8 cellular contexts compared by ENCODE assay signal in the genomic region with DNA sequence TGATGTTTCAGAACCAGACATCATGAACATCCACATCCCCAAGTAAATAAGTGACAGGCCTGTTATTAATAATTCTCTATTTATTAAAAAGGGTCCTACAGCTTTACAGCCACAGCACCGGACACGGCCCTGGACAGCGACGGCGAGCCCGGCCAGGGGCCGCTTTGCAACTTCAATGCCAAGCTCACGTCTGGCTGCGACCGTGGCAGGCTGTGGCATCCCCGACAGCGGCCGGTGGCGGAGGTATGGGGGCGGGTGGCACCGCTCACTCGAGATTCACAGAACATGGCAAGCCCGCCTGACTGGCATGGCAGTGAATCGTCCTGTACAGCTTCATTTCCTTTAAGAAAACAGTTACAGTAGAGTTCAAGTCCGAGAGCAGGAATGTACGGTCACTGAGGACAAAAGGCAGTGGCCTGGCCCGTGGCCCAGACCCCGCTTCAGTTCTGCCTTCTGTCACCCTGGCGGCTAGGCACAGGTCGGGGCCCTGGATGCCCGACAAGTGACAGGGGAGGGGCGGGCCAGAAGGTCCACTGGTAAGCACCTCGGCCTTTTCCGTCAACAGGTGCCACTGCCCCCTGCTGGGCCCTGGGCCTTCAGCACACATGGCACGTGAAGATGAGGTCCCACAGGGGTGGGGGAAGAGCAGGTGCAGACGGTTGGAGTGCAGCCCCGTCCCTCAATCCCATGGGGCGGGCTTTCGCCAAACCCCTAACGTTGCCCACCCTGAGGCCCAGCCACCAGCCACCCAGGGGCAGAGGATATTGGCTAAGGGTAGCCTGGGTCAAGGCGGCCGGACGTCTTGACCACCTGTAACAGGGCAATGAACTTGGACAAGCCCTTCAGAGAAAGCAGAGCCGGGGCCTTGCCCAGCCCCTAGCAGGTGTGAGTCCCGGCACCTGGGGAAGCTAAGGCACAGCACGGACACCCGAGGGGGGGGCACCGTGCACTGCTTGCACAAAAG. TPM values are rescaled to one million over a fixed set of nuclear protein-coding genes. Genes with fewer than 3 reads are reported as not detected.
DNase-seq lines count a peak whose midpoint lies in the region; ATAC-seq, FAIRE-seq and TF ChIP-seq lines count a peak whose summit lies in the region.

No MANE protein-coding gene starts in this region.

- no peak overlapping the region for H2BK20ac ChIP-seq in H1 (ENCODE audit: low read length)

- TF ChIP-seq CTCF in MM.1S (IDR thresholded peaks at IDR 0.05; ENCODE audit: low read length) (peak; percentile 25; the same call in 1 of the 2 replicates), H1 (IDR thresholded peaks at IDR 0.05; ENCODE audit: control extremely low read depth in 1 of 3, insufficient read depth in 1 of 3, low read depth in 1 of 3, low read length in 3 of 3) (peak; percentile 17 to 42 (median 42); a peak in 3 of 4 replicates)

- H2BK15ac ChIP-seq in H1 (ENCODE audit: low read length): no peak overlapping the region

- no peaks in the 10 kb centered on the region for H3K27me3 Mint-ChIP-seq in natural killer cell treated with Interleukin-12 subunit alpha and Interleukin-12 subunit beta and Interleukin-15 and Interleukin-18, amount 100 ng/mL, for 72 hours

- peaks cover 12 to 26% of the 10 kb centered on the region in 2 donors for H3K4me1 Mint-ChIP-seq in natural killer cell treated with Interleukin-12 subunit alpha and Interleukin-12 subunit beta and Interleukin-15 and Interleukin-18, amount 100 ng/mL, for 72 hours (ENCODE audit: low read depth in 2 of 2)

- H3K36me3 ChIP-seq in MM.1S (replicated peaks; ENCODE audit: insufficient read depth, low read length) (peaks cover 4% of the 10 kb centered on the region; the same call in 1 of the 2 replicates), H1 (ENCODE audit: control insufficient read depth in 2 of 4, insufficient read depth in 4 of 4, low read length in 3 of 4) (peaks cover 0 to 19% (median 7%) of the 10 kb centered on the region in 4 experiments; a peak in 5 of 8 replicates)

- no peak overlapping the region for H3K27ac ChIP-seq in MM.1S (ENCODE audit: low read length)
- no peak overlapping the region for H3K27ac ChIP-seq in H1 (ENCODE audit: low read depth, low read length)

- H3K4me2 ChIP-seq in MM.1S (ENCODE audit: low read depth, low read length): no peak overlapping the region
- H3K4me2 ChIP-seq in H1 (ENCODE audit: insufficient read depth in 1 of 2, low read depth in 2 of 2, low read length in 2 of 2): no peak overlapping the region

- WGBS in H1 (ENCODE audit: extremely low coverage in 1 of 2, insufficient coverage in 1 of 2, insufficient read length in 1 of 2, insufficient replicate concordance in 2 of 2, low coverage in 1 of 2, low lambda C conversion rate in 2 of 2, missing lambda C conversion rate in 1 of 2), 2 experiments: 87% methylated on average over 41 of the region's 43 CpGs; no CpG with 5 or more reads in 1 of the 2 experiments

- peak; percentile 86 for DNase-seq in DMS53 (lab: John Stamatoyannopoulos, UW)
- DNase-seq in MM.1S: no peak
- DNase-seq in H1 (ENCODE audit: low read depth in 1 of 2, low spot score in 2 of 2): no peak
- peak; percentile 57 for DNase-seq in natural killer cell treated with Interleukin-12 subunit alpha and Interleukin-12 subunit beta and Interleukin-15 and Interleukin-18, amount 100 ng/mL, for 72 hours (ENCODE audit: low spot score)
- no peak for DNase-seq in SK-N-DZ (ENCODE audit: low spot score)

- H3K27ac Mint-ChIP-seq in natural killer cell treated with Interleukin-12 subunit alpha and Interleukin-12 subunit beta and Interleukin-15 and Interleukin-18, amount 100 ng/mL, for 72 hours: peak overlapping the region in 1 of 2 donors; percentile 79

- H2AFZ ChIP-seq in MM.1S (ENCODE audit: low read length): no peak overlapping the region
- H2AFZ ChIP-seq in H1 (ENCODE audit: low read length): no peak overlapping the region

- H4K20me1 ChIP-seq in MM.1S (ENCODE audit: insufficient read depth, low read length) (no peaks in the 10 kb centered on the region), H1 (replicated peaks in 1 of 2; ENCODE audit: control insufficient read depth in 1 of 2, insufficient read depth in 2 of 2, low read length in 2 of 2) (peaks cover 30 to 47% of the 10 kb centered on the region in 2 experiments)

- H3K9me3 Mint-ChIP-seq in natural killer cell treated with Interleukin-12 subunit alpha and Interleukin-12 subunit beta and Interleukin-15 and Interleukin-18, amount 100 ng/mL, for 72 hours: no peaks in the 10 kb centered on the region

- no peak overlapping the region for H3K56ac ChIP-seq in H1 (replicated peaks; ENCODE audit: insufficient read length, low read depth, low read length)

- H3K27me3 ChIP-seq in MM.1S (replicated peaks; ENCODE audit: insufficient read depth, low read length) (no peaks in the 10 kb centered on the region), H1 (replicated peaks in 1 of 4; ENCODE audit: control insufficient read depth in 3 of 4, extremely low read depth in 1 of 4, insufficient read depth in 3 of 4, low read length in 3 of 4) (peaks cover 16 to 34% (median 29%) of the 10 kb centered on the region in 4 experiments)

- no peak for FAIRE-seq in H1 (lab: Jason Lieb, UNC)

- no peak overlapping the region for H3K4me3 Mint-ChIP-seq in natural killer cell treated with Interleukin-12 subunit alpha and Interleukin-12 subunit beta and Interleukin-15 and Interleukin-18, amount 100 ng/mL, for 72 hours

- H4K8ac ChIP-seq in H1 (ENCODE audit: extremely low read depth, insufficient read depth, low read length): no peak overlapping the region

- H3K14ac ChIP-seq in H1 (ENCODE audit: insufficient read length): no peak overlapping the region

- H4K5ac ChIP-seq in H1 (ENCODE audit: insufficient read length, low read depth, low read length): no peak overlapping the region

- peak; percentile 9 to 11; a peak in 2 of 4 replicates for TF ChIP-seq RAD21 in H1 (IDR thresholded peaks at IDR 0.05 in 1 of 2, conservative IDR thresholded peaks at IDR 0.05 in 1 of 2; ENCODE audit: low read depth in 2 of 2, low read length in 2 of 2)

- 0 out of 2 replicates have a peak, but pooled peaks cover under 1% of the 10 kb centered on the region for H3K4me1 ChIP-seq in MM.1S (ENCODE audit: low read length)
- no peaks in the 10 kb centered on the region for H3K4me1 ChIP-seq in H1 (replicated peaks in 1 of 4; ENCODE audit: control insufficient read depth in 3 of 4, insufficient read depth in 4 of 4, low read length in 3 of 4)

- H2AK5ac ChIP-seq in H1 (ENCODE audit: low read depth, low read length): no peak overlapping the region

- POLR2A ChIA-PET in H1 (lab: Charles Lee; ENCODE audit: partially characterized antibody): interaction anchor here (0.7 to 1.4 kb wide), 2 partner anchors 29 to 34 kb away, joined by 3 to 4 read pairs; no protein-coding TSS in a partner anchor

- H4K91ac ChIP-seq in H1 (replicated peaks; ENCODE audit: insufficient read length, low read length): no peak overlapping the region

- no peaks in the 10 kb centered on the region for H3K9me3 ChIP-seq in MM.1S (replicated peaks; ENCODE audit: insufficient read depth, low read length)
- no peaks in the 10 kb centered on the region for H3K9me3 ChIP-seq in H1 (ENCODE audit: insufficient read depth in 2 of 2, low read depth in 1 of 2, low read length in 1 of 2)

- no peak overlapping the region for H2BK12ac ChIP-seq in H1 (ENCODE audit: low read depth, low read length)

- H3F3A ChIP-seq in MM.1S (ENCODE audit: insufficient read depth, low read length): 0 out of 2 replicates have a peak, but pooled peaks cover 11% of the 10 kb centered on the region

- H3K9ac ChIP-seq in MM.1S (ENCODE audit: low read length) (no peak overlapping the region), H1 (replicated peaks in 1 of 4; ENCODE audit: extremely low read depth in 1 of 4, low read depth in 3 of 4, low read length in 3 of 4) (no peak overlapping the region)

- no peaks in the 10 kb centered on the region for H3K36me3 Mint-ChIP-seq in natural killer cell treated with Interleukin-12 subunit alpha and Interleukin-12 subunit beta and Interleukin-15 and Interleukin-18, amount 100 ng/mL, for 72 hours

- no peaks in the 10 kb centered on the region for H3K23me2 ChIP-seq in H1 (ENCODE audit: low read depth, low read length)

- ATAC-seq in natural killer cell treated with Interleukin-12 subunit alpha and Interleukin-12 subunit beta and Interleukin-15 and Interleukin-18, amount 100 ng/mL, for 72 hours: no peak
- no peak for ATAC-seq in HG03520 (IDR thresholded peaks at IDR 0.05; ENCODE audit: unreplicated experiment)
- no peak for ATAC-seq in HG02642 (IDR thresholded peaks at IDR 0.05; ENCODE audit: poor library complexity, unreplicated experiment)
- no peak for ATAC-seq in HG03095 (IDR thresholded peaks at IDR 0.05; ENCODE audit: unreplicated experiment)

- H3K18ac ChIP-seq in H1 (ENCODE audit: extremely low read depth, low read length): no peak overlapping the region

- H3K79me2 ChIP-seq in MM.1S (ENCODE audit: low read length): peaks cover 49% of the 10 kb centered on the region
- H3K79me2 ChIP-seq in H1 (ENCODE audit: control insufficient read depth in 1 of 2, insufficient read depth in 2 of 2, low read length in 2 of 2): no peaks in the 10 kb centered on the region

- CTCF ChIA-PET in H1 (lab: Charles Lee; ENCODE audit: partially characterized antibody): interaction anchor here (0.7 to 20.1 kb wide), 15 partner anchors 8 to 210 kb away, joined by 3 to 473 read pairs (median 3); a partner anchor contains a TSS

- no peak overlapping the region for H2BK5ac ChIP-seq in H1 (ENCODE audit: low read depth, low read length)

- no peak overlapping the region for H2BK120ac ChIP-seq in H1 (replicated peaks; ENCODE audit: low read depth, low read length)

- H3K4ac ChIP-seq in H1 (replicated peaks; ENCODE audit: insufficient read length, low read depth, low read length): no peak overlapping the region

- H3K23ac ChIP-seq in H1 (ENCODE audit: insufficient read length): no peak overlapping the region

- H3K9me2 ChIP-seq in MM.1S (replicated peaks; ENCODE audit: insufficient read depth, low read length): no peaks in the 10 kb centered on the region

- no peak for TF ChIP-seq POLR2A in H1 (IDR thresholded peaks at IDR 0.05; ENCODE audit: control extremely low read depth in 1 of 2, low read depth in 2 of 2, low read length in 2 of 2)

- TF ChIP-seq EP300 in H1 (IDR thresholded peaks at IDR 0.05; ENCODE audit: borderline replicate concordance in 1 of 2, low read depth in 2 of 2, low read length in 2 of 2): no peak

- H3K4me3 ChIP-seq in MM.1S (ENCODE audit: low read length): no peak overlapping the region
- H3K4me3 ChIP-seq in H1 (ENCODE audit: extremely low read depth in 1 of 4, insufficient read depth in 2 of 4, low read depth in 3 of 4, low read length in 4 of 4): no peak overlapping the region

- no peaks in the 10 kb centered on the region for H3K79me1 ChIP-seq in H1 (ENCODE audit: low read depth, low read length)

RNA-seq across cellular contexts. Expression of a gene that starts 30.3 kb away (rescaled TPM):
- total RNA-seq in H1 (2021; fragmentation: NEBNext Ultra II Directional; extraction: Animal tissue kit (Norgen Biotek cat#: 25700)): 14.5 and 14.7 TPM in 2 replicates
- 11.2 and 16.1 TPM in 2 replicates for polyA plus RNA-seq in H1 (2011; rRNA removed)
- 15.5 TPM for polyA plus RNA-seq in H1 (2011; cell fraction: cytosol; rRNA removed)
- polyA plus RNA-seq in H1 (2011; cell fraction: nucleus; rRNA removed): 101 TPM
- polyA plus RNA-seq in H1 (2012, experiment 1 of 2): 12.0 to 17.7 TPM (median 16.9 TPM) in 4 replicates
- 15.1 TPM for polyA plus RNA-seq in H1 (2012, experiment 2 of 2)
- 8.5 TPM for polyA plus RNA-seq in H1 (2013, experiment 1 of 2)
- polyA plus RNA-seq in H1 (2013, experiment 2 of 2): 6.9 TPM
- polyA minus RNA-seq in H1 (2011; rRNA and poly(A)+ RNA removed): 14.0 and 15.2 TPM in 2 replicates
- 10.6 TPM for polyA minus RNA-seq in H1 (2011; cell fraction: cytosol; rRNA and poly(A)+ RNA removed)
- polyA minus RNA-seq in H1 (2011; cell fraction: nucleus; rRNA and poly(A)+ RNA removed): 24.7 TPM
- total RNA-seq in natural killer cell treated with Interleukin-12 subunit alpha and Interleukin-12 subunit beta and Interleukin-15 and Interleukin-18, amount 100 ng/mL, for 72 hours: 10 to 100 TPM; 14.8 to 48.9 TPM
- 22.9 and 33.4 TPM in 2 replicates for polyA plus RNA-seq in SK-N-DZ (2014; cell fraction: cytosol; rRNA removed)
- polyA plus RNA-seq in SK-N-DZ (2014; cell fraction: nucleus; rRNA removed): 158 and 178 TPM in 2 replicates

RNA-seq across cellular contexts. Expression of a gene that starts 30.4 kb away (rescaled TPM):
- 11.9 and 13.1 TPM in 2 replicates for total RNA-seq in H1 (2021; fragmentation: NEBNext Ultra II Directional; extraction: Animal tissue kit (Norgen Biotek cat#: 25700))
- polyA plus RNA-seq in H1 (2011; rRNA removed): 15.7 and 17.2 TPM in 2 replicates
- polyA plus RNA-seq in H1 (2011; cell fraction: cytosol; rRNA removed): 10.8 TPM
- polyA plus RNA-seq in H1 (2011; cell fraction: nucleus; rRNA removed): 12.1 TPM
- 6.6 to 13.4 TPM (median 11.1 TPM) in 4 replicates for polyA plus RNA-seq in H1 (2012, experiment 1 of 2)
- 12.1 TPM for polyA plus RNA-seq in H1 (2012, experiment 2 of 2)
- polyA plus RNA-seq in H1 (2013, experiment 1 of 2): 7.0 TPM
- polyA plus RNA-seq in H1 (2013, experiment 2 of 2): 7.9 TPM
- 4.0 and 5.7 TPM in 2 replicates for polyA minus RNA-seq in H1 (2011; rRNA and poly(A)+ RNA removed)
- 8.7 TPM for polyA minus RNA-seq in H1 (2011; cell fraction: cytosol; rRNA and poly(A)+ RNA removed)
- polyA minus RNA-seq in H1 (2011; cell fraction: nucleus; rRNA and poly(A)+ RNA removed): 7.7 TPM
- total RNA-seq in natural killer cell treated with Interleukin-12 subunit alpha and Interleukin-12 subunit beta and Interleukin-15 and Interleukin-18, amount 100 ng/mL, for 72 hours: 10 to 100 TPM; 42.6 to 46.9 TPM
- polyA plus RNA-seq in SK-N-DZ (2014; cell fraction: cytosol; rRNA removed): 19.7 TPM in 2 replicates
- 11.5 and 15.3 TPM in 2 replicates for polyA plus RNA-seq in SK-N-DZ (2014; cell fraction: nucleus; rRNA removed)

Comparison
In these comparisons a context has a peak if more than half of its experiments do, and no peak if none do; other contexts are left out.
1. DNase-seq: peak in DMS53 (single experiment) and natural killer cell treated with Interleukin-12 subunit alpha and Interleukin-12 subunit beta and Interleukin-15 and Interleukin-18, amount 100 ng/mL, for 72 hours (single experiment); none in MM.1S (single experiment), H1 (0 of 2) and SK-N-DZ (single experiment).